In genomic region chr10:8006274-8006999, GRCh38 we compare ENCODE assay signal across 1 cellular context.
TF ChIP-seq lines count a peak whose summit lies in the region.

No MANE protein-coding gene starts in this region.

TF ChIP-seq in GM12878, 131 proteins besides CTCF, POLR2A, EP300 and RAD21 (continued from another document):
- TF ChIP-seq PRDM15 (CRISPR knock-in tag; IDR thresholded peaks at IDR 0.05) (no peak), MEF2A (IDR thresholded peaks at IDR 0.05; ENCODE audit: insufficient read depth, low read depth, low read length) (no peak), IRF4 (IDR thresholded peaks at IDR 0.05; ENCODE audit: low read depth, low read length) (no peak), E2F8 (IDR thresholded peaks at IDR 0.05; ENCODE audit: low read depth, partially characterized antibody) (no peak), IKZF1 (conservative IDR thresholded peaks at IDR 0.05) (no peak), SMAD1 (IDR thresholded peaks at IDR 0.05; ENCODE audit: low read depth, partially characterized antibody) (no peak), SPI1 (IDR thresholded peaks at IDR 0.05; ENCODE audit: borderline replicate concordance, insufficient read depth, low read depth, low read length) (peak; percentile 77), ZNF622 (IDR thresholded peaks at IDR 0.05) (no peak), NR2F1 (conservative IDR thresholded peaks at IDR 0.05) (no peak)
TF ChIP-seq in GM12878: peak in this region for 2.
